Comparison of ENCODE assay signal across 12 cellular contexts in the genomic region with DNA sequence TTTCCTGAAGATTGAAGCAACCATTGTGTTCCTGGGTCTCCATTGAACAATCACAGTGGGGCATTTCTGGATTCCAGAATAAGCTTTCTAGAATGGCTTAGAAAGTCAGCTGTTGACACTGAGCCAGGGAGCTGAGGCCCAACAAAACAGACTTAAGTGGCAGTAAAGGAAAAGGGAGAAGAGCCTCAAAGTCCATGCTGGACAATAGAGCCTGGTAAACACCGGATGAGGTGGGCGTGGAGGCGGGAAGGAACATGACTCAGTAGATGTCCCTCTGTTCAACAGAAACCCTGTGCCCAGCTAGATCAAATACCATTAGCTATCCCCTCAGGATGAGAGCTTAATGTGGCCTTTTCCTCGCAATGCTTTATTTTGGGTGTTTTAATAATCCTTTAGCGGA. TPM values are rescaled to one million over a fixed set of nuclear protein-coding genes. Genes with fewer than 3 reads are reported as not detected.
DNase-seq lines count a peak whose midpoint lies in the region; ATAC-seq and TF ChIP-seq lines count a peak whose summit lies in the region.
"Had no signal": no experiment of that assay in that cellular context is flagged by ENCODE, and none has a peak within 500 bp of the region (broad histone marks: within the 10 kb centered on the region; RNA-seq: fewer than 3 reads in every experiment).

No MANE protein-coding gene starts in this region.

- H4K91ac ChIP-seq in mesenchymal stem cell (ENCODE audit: low read length): no peak overlapping the region

- peak overlapping the region in 1 of 2 experiments; percentile 76 for H3K18ac ChIP-seq in mesenchymal stem cell (ENCODE audit: low read depth in 1 of 2, low read length in 2 of 2)

- H4K8ac ChIP-seq in mesenchymal stem cell (ENCODE audit: low read length): no peak overlapping the region

- H2BK120ac ChIP-seq in mesenchymal stem cell (ENCODE audit: low read depth, low read length): no peak overlapping the region

- no peak for TF ChIP-seq CTCF in RWPE1 (conservative IDR thresholded peaks at IDR 0.05; ENCODE audit: low read depth)
- TF ChIP-seq CTCF in thyroid gland (IDR thresholded peaks at IDR 0.05): no peak

- H3K9ac ChIP-seq in mesenchymal stem cell (ENCODE audit: low read length): peak overlapping the region; percentile 62

- H2BK5ac ChIP-seq in mesenchymal stem cell (ENCODE audit: low read depth, low read length, poor library complexity, severe bottlenecking): no peak overlapping the region

- intact Hi-C loops in thyroid gland (cut with DNase I): no loop called here

- no peak overlapping the region for H2BK12ac ChIP-seq in mesenchymal stem cell (ENCODE audit: low read length in 2 of 2)

- peaks cover 24% of the 10 kb centered on the region for H3K79me1 ChIP-seq in mesenchymal stem cell (replicated peaks; ENCODE audit: low read length, poor library complexity, severe bottlenecking)

- H3K27me3 ChIP-seq in mesenchymal stem cell (ENCODE audit: control insufficient read depth in 1 of 2, insufficient read depth in 1 of 2, low read length in 2 of 2): no peaks in the 10 kb centered on the region
- H3K27me3 ChIP-seq in thyroid gland: no peaks in the 10 kb centered on the region

- H3K9me3 ChIP-seq in mesenchymal stem cell (ENCODE audit: control insufficient read depth, low read length) (no peaks in the 10 kb centered on the region), thyroid gland (no peaks in the 10 kb centered on the region)

- peak overlapping the region; percentile 27 for H2AK5ac ChIP-seq in mesenchymal stem cell (ENCODE audit: low read length, severe bottlenecking)

- H3K23ac ChIP-seq in mesenchymal stem cell (ENCODE audit: low read length in 2 of 2): no peak overlapping the region

- DNase-seq in RWPE1 (ENCODE audit: low spot score) (no peak), mesenchymal stem cell (peak; percentile 66), thyroid gland (no peak), iPS-NIHi11 (ENCODE audit: low spot score) (no peak), OCI-M1 (lab: John Stamatoyannopoulos, UW) (no peak), SHP77 treated with DMSO at 0.1 percent for 48 hours (lab: John Stamatoyannopoulos, UW) (no peak), pons (ENCODE audit: low spot score) (no peak)
- DNase-seq: DMS153, NCI-H2107 had no signal

- CTCF ChIA-PET in RWPE1 (lab: Yijun Ruan, JAX): interaction anchor here (1.1 to 1.9 kb wide), 4 partner anchors 11 to 69 kb away, joined by 3 to 7 read pairs (median 5); no protein-coding TSS in a partner anchor

- no peak overlapping the region for H3K4ac ChIP-seq in mesenchymal stem cell (ENCODE audit: low read depth in 1 of 2, low read length in 2 of 2)

- peak overlapping the region; percentile 66 for H3K27ac ChIP-seq in RWPE1
- peak overlapping the region; percentile 83 for H3K27ac ChIP-seq in mesenchymal stem cell (ENCODE audit: low read length, poor library complexity, severe bottlenecking)
- peak overlapping the region; percentile 53 to 83 (median 58) for H3K27ac ChIP-seq in thyroid gland

- H3K4me3 ChIP-seq in mesenchymal stem cell (ENCODE audit: insufficient read depth in 1 of 2, low read depth in 1 of 2, low read length in 2 of 2) (no peak overlapping the region), thyroid gland (replicated peaks in 1 of 3) (no peak overlapping the region)

- POLR2A ChIA-PET in RWPE1 (lab: Yijun Ruan, JAX; ENCODE audit: low non-redundant PET): no interaction called here

- TF ChIP-seq POLR2A in thyroid gland (IDR thresholded peaks at IDR 0.05): no peak

- WGBS in mesenchymal stem cell: 52% methylated on average over 5 of the region's 5 CpGs
- 59 to 65% methylated on average over 5 of the region's 5 CpGs for WGBS in thyroid gland, 2 donors

- H2AFZ ChIP-seq in mesenchymal stem cell (ENCODE audit: low read depth, low read length): no peak overlapping the region

- H3K14ac ChIP-seq in mesenchymal stem cell (ENCODE audit: low read length in 2 of 2): peak overlapping the region in 1 of 2 experiments; percentile 89

- H3K4me2 ChIP-seq in mesenchymal stem cell (ENCODE audit: low read length, poor library complexity, severe bottlenecking): no peak overlapping the region

- H3K36me3 ChIP-seq in mesenchymal stem cell (ENCODE audit: control insufficient read depth in 1 of 2, insufficient read depth in 2 of 2, low read depth in 1 of 2, low read length in 2 of 2) (peaks cover 76 to 100% of the 10 kb centered on the region in 2 experiments), thyroid gland (peaks cover 64% of the 10 kb centered on the region in 2 donors)

- H2BK15ac ChIP-seq in mesenchymal stem cell (ENCODE audit: low read depth, poor library complexity, severe bottlenecking): no peak overlapping the region

- peak; percentile 44 for ATAC-seq in esophagus mucosa
- ATAC-seq: activated T-helper 17 cell treated with anti-CD3 and anti-CD28 coated beads, Interleukin-2, amount 50 U/mL, for 72 hours; HCT116 had no signal

- H3K4me1 ChIP-seq in mesenchymal stem cell (ENCODE audit: control insufficient read depth, insufficient read depth, low read depth, low read length) (peaks cover 25% of the 10 kb centered on the region), thyroid gland (peaks cover 10 to 75% of the 10 kb centered on the region in 2 donors)

RNA-seq across cellular contexts. Expression of a gene that starts 14.7 kb away (rescaled TPM):
- 76.4 TPM for total RNA-seq in esophagus mucosa
- polyA plus RNA-seq in mesenchymal stem cell (2013, experiment 1 of 2): 5,201 TPM
- polyA plus RNA-seq in mesenchymal stem cell (2013, experiment 2 of 2): 4,942 TPM
- total RNA-seq in thyroid gland: 100 to 1,000 TPM; 302 to 327 (median 309) TPM
